Comparison of ENCODE assay signal across 8 cellular contexts in genomic region chr6:34391711-34392496, GRCh38. TPM values are rescaled to one million over a fixed set of nuclear protein-coding genes. Genes with fewer than 3 reads are reported as not detected.
DNase-seq lines count a peak whose midpoint lies in the region; ATAC-seq and TF ChIP-seq lines count a peak whose summit lies in the region.

No MANE protein-coding gene starts in this region.

- H2BK15ac ChIP-seq in mesenchymal stem cell (ENCODE audit: low read depth, poor library complexity, severe bottlenecking) = peak overlapping the region; percentile 100

- no peak overlapping the region for H2AK5ac ChIP-seq in mesenchymal stem cell (ENCODE audit: low read length, severe bottlenecking)

- H2BK5ac ChIP-seq in mesenchymal stem cell (ENCODE audit: low read depth, low read length, poor library complexity, severe bottlenecking) = peak overlapping the region; percentile 97

- peaks cover 3% of the 10 kb centered on the region for H3K9me3 ChIP-seq in mesenchymal stem cell (ENCODE audit: control insufficient read depth, low read length)

- no peaks in the 10 kb centered on the region for H3K79me1 ChIP-seq in mesenchymal stem cell (replicated peaks; ENCODE audit: low read length, poor library complexity, severe bottlenecking)

- peak overlapping the region; percentile 87 for H4K91ac ChIP-seq in mesenchymal stem cell (ENCODE audit: low read length)

- H2AFZ ChIP-seq in mesenchymal stem cell (ENCODE audit: low read depth, low read length) = peak overlapping the region; percentile 95

- peak; percentile 50 for ATAC-seq in GM18907 (IDR thresholded peaks at IDR 0.05; ENCODE audit: unreplicated experiment)
- ATAC-seq in HG03108 (IDR thresholded peaks at IDR 0.05; ENCODE audit: unreplicated experiment) = peak; percentile 28

- H2BK120ac ChIP-seq in mesenchymal stem cell (ENCODE audit: low read depth, low read length) = peak overlapping the region; percentile 96

- H3K14ac ChIP-seq in mesenchymal stem cell (ENCODE audit: low read length in 2 of 2) = peak overlapping the region in 1 of 2 experiments; percentile 97

- H3K4me2 ChIP-seq in mesenchymal stem cell (ENCODE audit: low read length, poor library complexity, severe bottlenecking) = peak overlapping the region; percentile 56

- peak overlapping the region in 1 of 2 experiments; percentile 89 for H2BK12ac ChIP-seq in mesenchymal stem cell (ENCODE audit: low read length in 2 of 2)

- H3K27ac ChIP-seq in mesenchymal stem cell (ENCODE audit: low read length, poor library complexity, severe bottlenecking) = peak overlapping the region; percentile 69

- no peaks in the 10 kb centered on the region for H3K27me3 ChIP-seq in mesenchymal stem cell (ENCODE audit: control insufficient read depth in 1 of 2, insufficient read depth in 1 of 2, low read length in 2 of 2)

- TF ChIP-seq CTCF in AG10803 (conservative IDR thresholded peaks at IDR 0.05; ENCODE audit: low read length) = no peak

- peak overlapping the region; percentile 97 for H3K18ac ChIP-seq in mesenchymal stem cell (ENCODE audit: low read depth in 1 of 2, low read length in 2 of 2)

- DNase-seq in AG10803 (ENCODE audit: low read depth) (peak; percentile 41), NCI-H510A (lab: John Stamatoyannopoulos, UW) (peak; percentile 42), mesenchymal stem cell (peak; percentile 68)
- DNase-seq in activated CD4-positive, alpha-beta T cell treated with anti-CD3 and anti-CD28 coated beads, Interleukin-2, amount 50 U/mL, for 4 hours = peak; percentile 39 to 50
- DNase-seq in effector CD4-positive, alpha-beta T cell = peak; percentile 20
- peak; percentile 38 for DNase-seq in stimulated activated CD8-positive, alpha-beta memory T cell treated with anti-CD3 and anti-CD28 coated beads, Interleukin-12 subunit alpha, Interleukin-12 subunit beta, amount 100 ng/mL, for 4 hours (ENCODE audit: low read depth)

- peak overlapping the region in 1 of 2 experiments; percentile 99 for H3K23ac ChIP-seq in mesenchymal stem cell (ENCODE audit: low read length in 2 of 2)

- H3K4me1 ChIP-seq in mesenchymal stem cell (ENCODE audit: control insufficient read depth, insufficient read depth, low read depth, low read length) = peaks cover under 1% of the 10 kb centered on the region

- peak overlapping the region; percentile 90 for H3K9ac ChIP-seq in mesenchymal stem cell (ENCODE audit: low read length)

- H3K36me3 ChIP-seq in mesenchymal stem cell (ENCODE audit: control insufficient read depth in 1 of 2, insufficient read depth in 2 of 2, low read depth in 1 of 2, low read length in 2 of 2) = no peaks in the 10 kb centered on the region

- peak overlapping the region; percentile 83 for H3K4me3 ChIP-seq in AG10803 (ENCODE audit: low read length)
- H3K4me3 ChIP-seq in mesenchymal stem cell (ENCODE audit: insufficient read depth in 1 of 2, low read depth in 1 of 2, low read length in 2 of 2) = peak overlapping the region; percentile 91 to 94

- peak overlapping the region; percentile 96 to 100 for H3K4ac ChIP-seq in mesenchymal stem cell (ENCODE audit: low read depth in 1 of 2, low read length in 2 of 2)

- 0% methylated on average over 70 of the region's 80 CpGs for WGBS in mesenchymal stem cell

- H4K8ac ChIP-seq in mesenchymal stem cell (ENCODE audit: low read length) = peak overlapping the region; percentile 93

RNA-seq across cellular contexts. Expression of gene NUDT3, which starts 0.6 kb away (rescaled TPM):
- polyA plus RNA-seq in mesenchymal stem cell (2013, experiment 1 of 2) = 20.5 TPM
- polyA plus RNA-seq in mesenchymal stem cell (2013, experiment 2 of 2) = 20.3 TPM

RNA-seq across cellular contexts. Expression of gene RPS10, which starts 34.0 kb away (rescaled TPM):
- 1,582 TPM for polyA plus RNA-seq in mesenchymal stem cell (2013, experiment 1 of 2)
- polyA plus RNA-seq in mesenchymal stem cell (2013, experiment 2 of 2) = 1,567 TPM

Comparison
In these comparisons a context has a peak if more than half of its experiments do, and no peak if none do; other contexts are left out.
1. Peak in every context shown above with its lines: DNase-seq, ATAC-seq, H3K4me3 ChIP-seq and H3K27ac ChIP-seq.